ENCODE assay signal across 23 cellular contexts in genomic region chr2:128834203-128834602, GRCh38.
"Had no signal": no experiment of that assay in that cellular context is flagged by ENCODE, and none has a peak within 500 bp of the region (broad histone marks: within the 10 kb centered on the region; RNA-seq: fewer than 3 reads in every experiment).

No MANE protein-coding gene starts in this region.

- DNase-seq: activated CD4-positive, alpha-beta T cell treated with anti-CD3 and anti-CD28 coated beads, Interleukin-2, amount 10 ng/mL, durations not matched to agents 7 days and 5 days; activated CD8-positive, alpha-beta memory T cell treated with anti-CD3 and anti-CD28 coated beads, Interleukin-2, amount 50 U/mL, for 4 hours; activated effector memory CD4-positive, alpha-beta T cell treated with Interleukin-2 at 50 U/mL for 16 hours; activated T-cell treated with anti-CD3 and anti-CD28 coated beads, Interleukin-2, amount 50 U/mL, for 48 hours; erythroblast; head of caudate nucleus; kidney; left ventricle myocardium superior; naive thymus-derived CD4-positive, alpha-beta T cell; stimulated activated CD4-positive, alpha-beta T cell treated with anti-CD3 and anti-CD28 coated beads, Interleukin-4, amount 100 ng/mL, for 1 hour; stomach; T1000; trophoblast cell had no signal

- H3K4me3 ChIP-seq: breast epithelium, coronary artery, smooth muscle cell, stomach had no signal

- H3K27me3 Mint-ChIP-seq: activated CD4-positive, alpha-beta T cell treated with anti-CD3 and anti-CD28 coated beads, Interleukin-2, amount 10 ng/mL, durations not matched to agents 7 days and 5 days had no signal

- H3K36me3 ChIP-seq: breast epithelium, neutrophil, stomach had no signal

- H3K4me1 Mint-ChIP-seq: activated CD4-positive, alpha-beta T cell treated with anti-CD3 and anti-CD28 coated beads, Interleukin-2, amount 10 ng/mL, durations not matched to agents 7 days and 5 days; activated naive CD4-positive, alpha-beta T cell treated with anti-CD3 and anti-CD28 coated beads, Interleukin-2, amount 50 U/mL, for 24 hours; naive thymus-derived CD4-positive, alpha-beta T cell had no signal

- H3K27ac Mint-ChIP-seq: activated CD4-positive, alpha-beta T cell treated with anti-CD3 and anti-CD28 coated beads, Interleukin-2, amount 10 ng/mL, durations not matched to agents 7 days and 5 days; activated naive CD4-positive, alpha-beta T cell treated with anti-CD3 and anti-CD28 coated beads, Interleukin-2, amount 50 U/mL, for 24 hours had no signal

- H3K9me3 Mint-ChIP-seq: activated CD4-positive, alpha-beta T cell treated with anti-CD3 and anti-CD28 coated beads, Interleukin-2, amount 10 ng/mL, durations not matched to agents 7 days and 5 days had no signal

- H3K4me3 Mint-ChIP-seq: activated CD4-positive, alpha-beta T cell treated with anti-CD3 and anti-CD28 coated beads, Interleukin-2, amount 10 ng/mL, durations not matched to agents 7 days and 5 days; activated naive CD4-positive, alpha-beta T cell treated with anti-CD3 and anti-CD28 coated beads, Interleukin-2, amount 50 U/mL, for 24 hours; naive thymus-derived CD4-positive, alpha-beta T cell had no signal

- H3K27me3 ChIP-seq: breast epithelium, neutrophil, stomach had no signal

- H3K36me3 Mint-ChIP-seq: activated naive CD4-positive, alpha-beta T cell treated with anti-CD3 and anti-CD28 coated beads, Interleukin-2, amount 50 U/mL, for 24 hours; naive thymus-derived CD4-positive, alpha-beta T cell had no signal

- ATAC-seq: left ventricle myocardium superior; naive thymus-derived CD4-positive, alpha-beta T cell; sciatic nerve had no signal

- H3K4me1 ChIP-seq: breast epithelium, parathyroid adenoma, stomach had no signal

- H3K27ac ChIP-seq: breast epithelium, coronary artery, neutrophil, parathyroid adenoma had no signal

- H3K9me3 ChIP-seq: breast epithelium, neutrophil, stomach had no signal

- FAIRE-seq: astrocyte, endometrium, frontal cortex, kidney had no signal
